1 cellular context compared by ENCODE assay signal in the genomic region with DNA sequence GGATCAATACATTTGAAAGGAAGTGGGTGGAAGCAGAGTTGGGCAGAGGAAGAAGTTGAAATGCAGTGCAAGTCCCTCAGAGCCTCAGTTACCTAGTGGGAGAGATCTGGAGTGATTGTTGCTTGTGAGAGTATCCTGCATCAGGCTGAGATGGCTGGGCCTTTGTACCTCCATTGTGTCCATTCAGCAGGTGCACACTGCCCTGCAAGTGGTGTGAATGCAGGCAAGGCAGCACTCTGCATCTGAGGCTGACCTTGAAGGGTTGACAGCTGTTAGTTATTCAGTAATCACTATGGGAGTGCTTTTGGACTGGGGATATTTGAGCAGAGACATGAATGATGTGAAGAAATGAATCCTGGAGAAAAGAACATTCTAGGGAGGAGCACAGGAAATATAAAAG.
TF ChIP-seq lines count a peak whose summit lies in the region.

No MANE protein-coding gene starts in this region.

TF ChIP-seq in H1, 55 proteins besides CTCF, POLR2A, EP300 and RAD21:
- TF ChIP-seq HDAC6 (IDR thresholded peaks at IDR 0.05; ENCODE audit: low read depth, low read length) (no peak), CBX5 (IDR thresholded peaks at IDR 0.05; ENCODE audit: low read depth, low read length) (no peak), SIX5 (IDR thresholded peaks at IDR 0.05; ENCODE audit: low read depth, low read length) (no peak), RXRA (IDR thresholded peaks at IDR 0.05; ENCODE audit: insufficient read depth, low read depth, low read length) (no peak), GTF2F1 (IDR thresholded peaks at IDR 0.05; ENCODE audit: borderline replicate concordance, low read depth, low read length) (no peak), MAX (IDR thresholded peaks at IDR 0.05) (no peak), GABPA (IDR thresholded peaks at IDR 0.05; ENCODE audit: borderline replicate concordance, insufficient read depth, low read length) (no peak), TEAD4 (IDR thresholded peaks at IDR 0.05; ENCODE audit: low read depth, low read length) (no peak), SRF (IDR thresholded peaks at IDR 0.05; ENCODE audit: low read depth, low read length) (no peak), KDM1A (IDR thresholded peaks at IDR 0.05; ENCODE audit: borderline replicate concordance, low read length) (no peak), EZH2 (IDR thresholded peaks at IDR 0.05; ENCODE audit: low read depth, low read length, severe bottlenecking) (no peak)
